8 cellular contexts compared by ENCODE assay signal in the genomic region with DNA sequence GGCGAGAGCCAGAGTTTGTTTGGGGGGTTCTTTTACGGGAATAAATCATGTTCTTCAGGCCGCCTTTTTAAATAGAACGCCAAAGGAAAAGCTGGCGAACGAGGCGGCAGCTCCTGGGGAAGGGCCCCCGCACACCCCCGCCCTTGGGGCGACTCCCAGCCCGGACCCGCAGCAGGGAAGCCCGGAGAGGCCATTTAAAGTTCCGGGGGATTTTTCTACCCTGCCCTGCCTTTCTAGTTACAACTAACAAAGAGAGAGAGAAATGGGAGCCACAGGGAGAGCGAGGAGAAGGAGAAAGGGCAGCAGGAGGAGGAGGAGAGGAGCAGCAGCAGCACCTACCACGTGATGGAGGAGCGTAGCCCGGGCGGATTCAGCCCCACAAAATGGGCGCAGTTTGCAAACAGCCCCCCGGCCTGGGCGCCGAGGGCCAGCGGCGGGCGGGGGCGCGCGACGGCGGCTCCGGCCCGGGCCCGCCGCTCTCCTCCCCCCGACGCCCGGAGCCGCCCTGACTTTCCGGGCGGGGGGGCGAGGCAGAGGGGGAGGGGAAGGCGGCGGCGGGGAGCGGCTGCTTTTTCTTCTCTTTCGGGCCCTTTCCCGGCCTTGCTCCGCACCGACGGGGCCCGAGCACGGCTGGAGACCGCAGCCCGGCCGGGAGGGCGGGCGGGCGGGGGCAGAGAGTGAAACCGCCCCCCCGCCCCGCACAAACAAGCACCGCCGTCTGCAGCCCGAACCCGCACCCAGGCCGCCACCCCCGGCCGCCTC. TPM values are rescaled to one million over a fixed set of nuclear protein-coding genes. Genes with fewer than 3 reads are reported as not detected.
DNase-seq lines count a peak whose midpoint lies in the region; ATAC-seq and TF ChIP-seq lines count a peak whose summit lies in the region.

No MANE protein-coding gene starts in this region.

- POLR2A ChIA-PET in AG04450 (lab: Yijun Ruan, JAX) = interaction anchor here (0.5 to 0.9 kb wide), 4 partner anchors 121 to 179 kb away, joined by 3 to 11 read pairs (median 4); no protein-coding TSS in a partner anchor

- intact Hi-C loops in left colon (cut with DNase I, micrococcal nuclease) = loop anchor here in 1 of 2 donors (5.0 kb wide), 1 partner anchor 150 kb away; no protein-coding TSS in a partner anchor

- peak; percentile 5 for ATAC-seq in GM18870 (IDR thresholded peaks at IDR 0.05; ENCODE audit: unreplicated experiment)
- peak; percentile 24 for ATAC-seq in HG03103 (IDR thresholded peaks at IDR 0.05; ENCODE audit: low read depth, unreplicated experiment)
- peak; percentile 52 for ATAC-seq in left colon

- TF ChIP-seq CTCF in AG04450 (IDR thresholded peaks at IDR 0.05; ENCODE audit: low read depth, low read length) (no peak), chondrocyte (IDR thresholded peaks at IDR 0.05) (no peak)

- peak overlapping the region; percentile 99 for H3K27ac Mint-ChIP-seq in chondrocyte (ENCODE audit: unreplicated experiment)

- H3K4me3 ChIP-seq in AG04450 (ENCODE audit: low read depth, low read length) = peak overlapping the region; percentile 86

- H3K4me1 Mint-ChIP-seq in chondrocyte (ENCODE audit: low read depth) = peaks cover 56% of the 10 kb centered on the region

- no peaks in the 10 kb centered on the region for H3K9me3 ChIP-seq in AG04450 (ENCODE audit: control insufficient read depth, insufficient read depth, low read length)

- DNase-seq in AG04450 (ENCODE audit: low read depth, low spot score) (no peak), NCI-H2227 treated with DMSO at 0.1 percent for 48 hours (lab: John Stamatoyannopoulos, UW) (peak; percentile 73), chondrocyte (ENCODE audit: low spot score) (no peak), left colon (peak; percentile 75 to 78)
- peak; percentile 26 for DNase-seq in activated CD4-positive, CD25-positive, alpha-beta regulatory T cell treated with anti-CD3 and anti-CD28 coated beads, Interleukin-2, amount 50 U/mL, for 16 hours (ENCODE audit: low read depth, low spot score)
- peak; percentile 21 to 55 for DNase-seq in stimulated activated CD4-positive, alpha-beta T cell treated with anti-CD3 and anti-CD28 coated beads, Interleukin-1b, Interleukin-23, amount 100 ng/mL, for 4 hours (ENCODE audit: low read depth in 2 of 2)

- no peaks in the 10 kb centered on the region for H3K9me3 Mint-ChIP-seq in chondrocyte (ENCODE audit: low read depth)

- H3K27me3 Mint-ChIP-seq in chondrocyte (ENCODE audit: low read depth) = no peaks in the 10 kb centered on the region

- H3K4me3 Mint-ChIP-seq in chondrocyte (ENCODE audit: unreplicated experiment) = peak overlapping the region; percentile 88

- H3K27me3 ChIP-seq in AG04450 (ENCODE audit: control insufficient read depth, insufficient read depth, low read length) = no peaks in the 10 kb centered on the region

- CTCF ChIA-PET in AG04450 (lab: Charles Lee) = interaction anchor here (0.5 to 1.9 kb wide), 76 partner anchors 8 to 704 kb away, joined by 3 to 50 read pairs (median 6); no protein-coding TSS in a partner anchor

- H3K36me3 Mint-ChIP-seq in chondrocyte (ENCODE audit: low read depth) = peaks cover 1% of the 10 kb centered on the region

- peak overlapping the region; percentile 90 for H3K27ac ChIP-seq in AG04450 (ENCODE audit: low read depth, low read length)

RNA-seq across cellular contexts. Expression of a gene that starts 0.6 kb away (rescaled TPM):
- 15.6 and 27.0 TPM in 2 replicates for polyA plus RNA-seq in AG04450 (2011; rRNA removed)
- polyA minus RNA-seq in AG04450 (2011; rRNA and poly(A)+ RNA removed) = 94.2 and 95.8 TPM in 2 replicates
- total RNA-seq in chondrocyte = 61.4 to 75.8 TPM (median 68.8 TPM) in 3 replicates
- 10 to 100 TPM; 79.4 to 81.9 TPM for total RNA-seq in left colon

Comparison
In these comparisons a context has a peak if more than half of its experiments do, and no peak if none do; other contexts are left out.
1. DNase-seq: peak in NCI-H2227 treated with DMSO at 0.1 percent for 48 hours (single experiment), activated CD4-positive, CD25-positive, alpha-beta regulatory T cell treated with anti-CD3 and anti-CD28 coated beads, Interleukin-2, amount 50 U/mL, for 16 hours (single experiment), left colon (2 of 2) and stimulated activated CD4-positive, alpha-beta T cell treated with anti-CD3 and anti-CD28 coated beads, Interleukin-1b, Interleukin-23, amount 100 ng/mL, for 4 hours (2 of 2); none in AG04450 (single experiment) and chondrocyte (single experiment).
2. Peak in every context shown above with its lines, with median percentiles within 50 percentile points of each other: ATAC-seq.